8 cellular contexts compared by ENCODE assay signal in the genomic region with DNA sequence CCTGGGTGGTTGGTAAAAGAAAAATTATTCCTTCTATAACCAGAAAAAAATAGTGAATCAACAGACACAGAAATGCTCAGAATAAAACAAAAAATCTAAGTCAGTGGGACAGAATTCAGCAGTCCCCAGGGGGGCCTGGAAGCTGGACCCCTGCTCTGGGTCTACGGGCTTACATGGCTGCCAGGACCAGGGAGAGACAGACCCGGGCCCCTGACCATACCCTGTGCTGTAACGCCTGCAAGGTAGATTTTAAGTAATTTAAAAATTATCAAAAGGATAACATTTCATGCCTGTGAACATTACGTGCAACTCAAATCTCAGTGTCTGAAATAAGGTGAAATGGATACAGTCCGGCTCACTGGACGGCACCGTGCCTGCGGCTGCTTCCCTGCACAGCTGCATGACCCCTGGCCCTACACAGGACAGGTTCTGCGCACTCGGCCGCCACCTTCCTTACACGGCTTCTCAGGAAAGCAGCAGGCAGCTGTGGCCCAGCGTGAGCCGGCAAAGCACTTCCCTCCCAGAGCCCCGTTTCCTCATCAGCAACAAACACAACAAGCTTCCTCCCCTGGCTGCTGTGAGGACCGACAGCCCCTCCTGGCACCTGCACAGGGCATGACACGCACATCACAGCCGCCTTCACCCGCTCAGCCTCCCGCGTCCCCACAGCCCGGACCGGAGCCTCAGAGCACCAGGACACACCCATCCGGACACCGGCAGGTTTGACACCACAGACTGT. TPM values are rescaled to one million over a fixed set of nuclear protein-coding genes. Genes with fewer than 3 reads are reported as not detected.
DNase-seq lines count a peak whose midpoint lies in the region; ATAC-seq and TF ChIP-seq lines count a peak whose summit lies in the region.

No MANE protein-coding gene starts in this region.

- H2AK5ac ChIP-seq in mesenchymal stem cell (ENCODE audit: low read length, severe bottlenecking): peak overlapping the region; percentile 1

- H3K27me3 ChIP-seq in adrenal gland: no peaks in the 10 kb centered on the region
- H3K27me3 ChIP-seq in mesenchymal stem cell (ENCODE audit: control insufficient read depth in 1 of 2, insufficient read depth in 1 of 2, low read length in 2 of 2): no peaks in the 10 kb centered on the region
- H3K27me3 ChIP-seq in thymus (ENCODE audit: control insufficient read depth, insufficient read depth): no peaks in the 10 kb centered on the region

- no peak for TF ChIP-seq POLR2A in adrenal gland (IDR thresholded peaks at IDR 0.05)

- peak overlapping the region; percentile 95 for H2BK120ac ChIP-seq in mesenchymal stem cell (ENCODE audit: low read depth, low read length)

- no peak overlapping the region for H3K4me2 ChIP-seq in mesenchymal stem cell (ENCODE audit: low read length, poor library complexity, severe bottlenecking)

- DNase-seq in EH (ENCODE audit: low read depth) (peak; percentile 48), T-helper 2 cell (peak; percentile 44 to 92 (median 70)), adrenal gland (peak in 4 of 7 donors; percentile 17 to 33 (median 31)), mesenchymal stem cell (peak; percentile 61), NCI-H774 (lab: John Stamatoyannopoulos, UW) (no peak)

- H4K8ac ChIP-seq in mesenchymal stem cell (ENCODE audit: low read length): peak overlapping the region; percentile 97

- no peaks in the 10 kb centered on the region for H3K79me1 ChIP-seq in mesenchymal stem cell (replicated peaks; ENCODE audit: low read length, poor library complexity, severe bottlenecking)

- peak overlapping the region; percentile 57 to 98 for H3K4ac ChIP-seq in mesenchymal stem cell (ENCODE audit: low read depth in 1 of 2, low read length in 2 of 2)

- peak overlapping the region; percentile 93 to 95 for H2BK12ac ChIP-seq in mesenchymal stem cell (ENCODE audit: low read length in 2 of 2)

- WGBS in adrenal gland, 4 donors: 63 to 76% (median 68%) methylated on average over 12 to 25 of the region's 25 CpGs
- 64% methylated on average over 23 of the region's 25 CpGs for WGBS in mesenchymal stem cell
- 25% methylated on average over 25 of the region's 25 CpGs for WGBS in thymus

- H2BK5ac ChIP-seq in mesenchymal stem cell (ENCODE audit: low read depth, low read length, poor library complexity, severe bottlenecking): no peak overlapping the region

- H4K91ac ChIP-seq in mesenchymal stem cell (ENCODE audit: low read length): peak overlapping the region; percentile 89

- TF ChIP-seq CTCF in adrenal gland (IDR thresholded peaks at IDR 0.05): peak in 1 of 6 experiments; percentile 9

- ATAC-seq in HG02938 (IDR thresholded peaks at IDR 0.05; ENCODE audit: unreplicated experiment): peak; percentile 56
- no peak for ATAC-seq in HG02763 (IDR thresholded peaks at IDR 0.05; ENCODE audit: unreplicated experiment)

- intact Hi-C loops in adrenal gland (cut with DNase I): no loop called here

- peak overlapping the region; percentile 36 for H3K9ac ChIP-seq in mesenchymal stem cell (ENCODE audit: low read length)

- peak overlapping the region; percentile 82 for H2BK15ac ChIP-seq in mesenchymal stem cell (ENCODE audit: low read depth, poor library complexity, severe bottlenecking)

- H3K23ac ChIP-seq in mesenchymal stem cell (ENCODE audit: low read length in 2 of 2): peak overlapping the region in 1 of 2 experiments; percentile 57

- H3K36me3 ChIP-seq in adrenal gland (replicated peaks in 1 of 2) (no peaks in the 10 kb centered on the region), mesenchymal stem cell (ENCODE audit: control insufficient read depth in 1 of 2, insufficient read depth in 2 of 2, low read depth in 1 of 2, low read length in 2 of 2) (peaks cover 26 to 41% of the 10 kb centered on the region in 2 experiments), thymus (ENCODE audit: control insufficient read depth, insufficient read depth) (peaks cover 3% of the 10 kb centered on the region)

- H2AFZ ChIP-seq in mesenchymal stem cell (ENCODE audit: low read depth, low read length): no peak overlapping the region

- H3K4me1 ChIP-seq in adrenal gland (replicated peaks in 1 of 2): no peaks in the 10 kb centered on the region
- H3K4me1 ChIP-seq in mesenchymal stem cell (ENCODE audit: control insufficient read depth, insufficient read depth, low read depth, low read length): peaks cover 78% of the 10 kb centered on the region
- H3K4me1 ChIP-seq in thymus (ENCODE audit: control insufficient read depth, insufficient read depth, low read length): peaks cover 22% of the 10 kb centered on the region

- H3K14ac ChIP-seq in mesenchymal stem cell (ENCODE audit: low read length in 2 of 2): peak overlapping the region in 1 of 2 experiments; percentile 82

- no peak overlapping the region for H3K4me3 ChIP-seq in adrenal gland
- no peak overlapping the region for H3K4me3 ChIP-seq in mesenchymal stem cell (ENCODE audit: insufficient read depth in 1 of 2, low read depth in 1 of 2, low read length in 2 of 2)
- H3K4me3 ChIP-seq in thymus (ENCODE audit: low read length): peak overlapping the region; percentile 10

- H3K27ac ChIP-seq in adrenal gland (peak overlapping the region in 1 of 5 donors; percentile 52), mesenchymal stem cell (ENCODE audit: low read length, poor library complexity, severe bottlenecking) (peak overlapping the region; percentile 71), thymus (ENCODE audit: low read depth) (peak overlapping the region; percentile 84)

- H3K9me3 ChIP-seq in adrenal gland (replicated peaks in 1 of 3): no peaks in the 10 kb centered on the region
- no peaks in the 10 kb centered on the region for H3K9me3 ChIP-seq in mesenchymal stem cell (ENCODE audit: control insufficient read depth, low read length)
- no peaks in the 10 kb centered on the region for H3K9me3 ChIP-seq in thymus (ENCODE audit: control insufficient read depth)

- peak overlapping the region; percentile 77 to 97 for H3K18ac ChIP-seq in mesenchymal stem cell (ENCODE audit: low read depth in 1 of 2, low read length in 2 of 2)

RNA-seq across cellular contexts. Expression of gene RASA3, which starts 22.2 kb away (rescaled TPM):
- 10 to 100 TPM in 2 of 8 donors, 1 to 10 TPM in 6; 5.0 to 11.7 (median 8.0) TPM for total RNA-seq in adrenal gland
- 1 to 10 TPM; 2.9 to 8.2 (median 5.4) TPM for polyA plus RNA-seq in adrenal gland
- polyA plus RNA-seq in mesenchymal stem cell (2013, experiment 1 of 2): 44.2 TPM
- 43.9 TPM for polyA plus RNA-seq in mesenchymal stem cell (2013, experiment 2 of 2)
- 23.8 TPM for polyA plus RNA-seq in thymus
